Comparison of ENCODE assay signal across 9 cellular contexts in genomic region chr13:77323858-77324257, GRCh38. TPM values are rescaled to one million over a fixed set of nuclear protein-coding genes. Genes with fewer than 3 reads are reported as not detected.
DNase-seq lines count a peak whose midpoint lies in the region; ATAC-seq and TF ChIP-seq lines count a peak whose summit lies in the region.
"Had no signal": no experiment of that assay in that cellular context is flagged by ENCODE, and none has a peak within 500 bp of the region (broad histone marks: within the 10 kb centered on the region; RNA-seq: fewer than 3 reads in every experiment).

No MANE protein-coding gene starts in this region.

- H3K4me1 ChIP-seq in psoas muscle, result peaks cover 60% of the 10 kb centered on the region

- H3K9me3 ChIP-seq in psoas muscle, result no peaks in the 10 kb centered on the region

- no peaks in the 10 kb centered on the region for H3K27me3 ChIP-seq in psoas muscle (ENCODE audit: insufficient read depth in 3 of 3, low read length in 2 of 3)

- H3K4me3 Mint-ChIP-seq in activated T-helper 2 cell treated with anti-CD3 and anti-CD28 coated beads, Interferon-gamma antibody, Interleukin-2, Interleukin-4, amounts not matched to agents 10 μg/mL and 5 μg/mL and 100 μg/mL, durations not matched to agents 14 hours and 24 hours and 36 hours (ENCODE audit: low read depth), result peak overlapping the region; percentile 98

- TF ChIP-seq CTCF in GM12875 (IDR thresholded peaks at IDR 0.05; ENCODE audit: borderline replicate concordance, insufficient read depth, low read depth, low read length) (no peak), NB4 (IDR thresholded peaks at IDR 0.05; ENCODE audit: low read depth, low read length) (no peak), psoas muscle (IDR thresholded peaks at IDR 0.05) (no peak)

- 51 to 69% (median 59%) methylated on average over 1 of the region's 1 CpG for WGBS in psoas muscle, 3 donors

- ATAC-seq in psoas muscle (no peak), sciatic nerve (no peak), HG03521 (IDR thresholded peaks at IDR 0.05; ENCODE audit: unreplicated experiment) (no peak), HG03520 (IDR thresholded peaks at IDR 0.05; ENCODE audit: unreplicated experiment) (no peak)

- no peak overlapping the region for H3K27ac ChIP-seq in psoas muscle

- peak; percentile 81 for DNase-seq in NB4 (ENCODE audit: low read depth)
- no peak for DNase-seq in activated T-helper 2 cell treated with anti-CD3 and anti-CD28 coated beads, Interferon-gamma antibody, Interleukin-2, Interleukin-4, amounts not matched to agents 10 μg/mL and 5 μg/mL and 100 μg/mL, durations not matched to agents 14 hours and 24 hours and 36 hours (ENCODE audit: low spot score)
- no peak for DNase-seq in psoas muscle
- no peak for DNase-seq in sciatic nerve (ENCODE audit: low spot score)
- DNase-seq: EL, kidney had no signal

- no peaks in the 10 kb centered on the region for H3K27me3 Mint-ChIP-seq in activated T-helper 2 cell treated with anti-CD3 and anti-CD28 coated beads, Interferon-gamma antibody, Interleukin-2, Interleukin-4, amounts not matched to agents 10 μg/mL and 5 μg/mL and 100 μg/mL, durations not matched to agents 14 hours and 24 hours and 36 hours (ENCODE audit: low read depth)

- no peaks in the 10 kb centered on the region for H3K36me3 ChIP-seq in psoas muscle (ENCODE audit: insufficient read depth in 1 of 2, low read depth in 1 of 2)

- H3K9me3 Mint-ChIP-seq in activated T-helper 2 cell treated with anti-CD3 and anti-CD28 coated beads, Interferon-gamma antibody, Interleukin-2, Interleukin-4, amounts not matched to agents 10 μg/mL and 5 μg/mL and 100 μg/mL, durations not matched to agents 14 hours and 24 hours and 36 hours, result no peaks in the 10 kb centered on the region

- H3K4me1 Mint-ChIP-seq in activated T-helper 2 cell treated with anti-CD3 and anti-CD28 coated beads, Interferon-gamma antibody, Interleukin-2, Interleukin-4, amounts not matched to agents 10 μg/mL and 5 μg/mL and 100 μg/mL, durations not matched to agents 14 hours and 24 hours and 36 hours (ENCODE audit: low read depth), result peaks cover 71% of the 10 kb centered on the region

- H3K27ac Mint-ChIP-seq in activated T-helper 2 cell treated with anti-CD3 and anti-CD28 coated beads, Interferon-gamma antibody, Interleukin-2, Interleukin-4, amounts not matched to agents 10 μg/mL and 5 μg/mL and 100 μg/mL, durations not matched to agents 14 hours and 24 hours and 36 hours, result peak overlapping the region; percentile 33

- H3K4me3 ChIP-seq in GM12875 (ENCODE audit: low read depth, low read length) (peak overlapping the region; percentile 12), NB4 (ENCODE audit: low read depth, low read length) (peak overlapping the region; percentile 86), psoas muscle (peak overlapping the region; percentile 15)

- TF ChIP-seq POLR2A in NB4 (IDR thresholded peaks at IDR 0.05; ENCODE audit: extremely low read depth, insufficient read length), result no peak

- intact Hi-C loops in activated T-helper 2 cell treated with anti-CD3 and anti-CD28 coated beads, Interferon-gamma antibody, Interleukin-2, Interleukin-4, amounts not matched to agents 10 μg/mL and 5 μg/mL and 100 μg/mL, durations not matched to agents 14 hours and 24 hours and 36 hours (cut with micrococcal nuclease), result loop anchor here (2.0 to 10.0 kb wide), 3 partner anchors 15 to 1871 kb away; partner anchors contain the start of gene KCTD12
- intact Hi-C loops in psoas muscle (cut with DNase I) (loop anchor here (10.0 kb wide), 2 partner anchors 49 to 371 kb away; partner anchors contain the start of gene SLAIN1 (in 1 of the 2)), sciatic nerve (cut with DNase I) (no loop called here)

- H3K36me3 Mint-ChIP-seq in activated T-helper 2 cell treated with anti-CD3 and anti-CD28 coated beads, Interferon-gamma antibody, Interleukin-2, Interleukin-4, amounts not matched to agents 10 μg/mL and 5 μg/mL and 100 μg/mL, durations not matched to agents 14 hours and 24 hours and 36 hours (ENCODE audit: low read depth), result peaks cover 18% of the 10 kb centered on the region

RNA-seq across cellular contexts. Expression of gene MYCBP2, which starts 3.0 kb away (rescaled TPM):
- total RNA-seq in activated T-helper 2 cell treated with anti-CD3 and anti-CD28 coated beads, Interferon-gamma antibody, Interleukin-2, Interleukin-4, amounts not matched to agents 10 μg/mL and 5 μg/mL and 100 μg/mL, durations not matched to agents 14 hours and 24 hours and 36 hours, result 74.3 and 93.8 TPM in 2 replicates
- 10 to 100 TPM; 35.5 to 49.5 (median 39.5) TPM for total RNA-seq in psoas muscle
- polyA plus RNA-seq in psoas muscle, result 10 to 100 TPM; 10.8 to 28.8 (median 19.8) TPM
- total RNA-seq in sciatic nerve, result 137 TPM

Comparison
In these comparisons a context has a peak if more than half of its experiments do, and no peak if none do; other contexts are left out.
1. H3K4me3 ChIP-seq: peak in every context shown above with its lines; median percentile 86 in NB4; 15 in psoas muscle; 12 in GM12875.